Comparison of ENCODE assay signal across 20 cellular contexts in genomic region chr6:125534430-125535263, GRCh38.
A peak's percentile ranks its signal among the peaks of the same experiment; 100 is the strongest.
DNase-seq lines count a peak whose midpoint lies in the region; ATAC-seq, FAIRE-seq and TF ChIP-seq lines count a peak whose summit lies in the region.
"Had no signal": no experiment of that assay in that cellular context is flagged by ENCODE, and none has a peak within 500 bp of the region (broad histone marks: within the 10 kb centered on the region; RNA-seq: fewer than 3 reads in every experiment).

No MANE protein-coding gene starts in this region.

- H3K79me2 ChIP-seq in endothelial cell of umbilical vein (ENCODE audit: control insufficient read depth, insufficient read depth, low read length) = no peaks in the 10 kb centered on the region

- peak; percentile 55 for ATAC-seq in left ventricle myocardium superior
- no peak for ATAC-seq in left cardiac atrium
- no peak for ATAC-seq in thoracic aorta (ENCODE audit: insufficient number of reproducible peaks, low FRiP score, low read depth)
- ATAC-seq in HG03196 (IDR thresholded peaks at IDR 0.05; ENCODE audit: unreplicated experiment) = no peak
- ATAC-seq: body of pancreas; esophagus mucosa; stimulated activated effector memory CD8-positive, alpha-beta T cell treated with anti-CD3 and anti-CD28 coated beads, Interleukin-12 subunit alpha, Interleukin-12 subunit beta, amount 100 ng/mL, for 72 hours had no signal

- peak overlapping the region; percentile 59 to 70 (median 66) for H3K4me3 Mint-ChIP-seq in nephron
- H3K4me3 Mint-ChIP-seq: activated naive CD4-positive, alpha-beta T cell treated with anti-CD3 and anti-CD28 coated beads, Interleukin-2, amount 50 U/mL, for 24 hours; stimulated activated effector memory CD8-positive, alpha-beta T cell treated with anti-CD3 and anti-CD28 coated beads, Interleukin-12 subunit alpha, Interleukin-12 subunit beta, amount 100 ng/mL, for 72 hours had no signal

- intact Hi-C loops in left ventricle myocardium superior (cut with micrococcal nuclease) (no loop called here), left cardiac atrium (cut with DNase I) (no loop called here), endothelial cell of umbilical vein (cut with micrococcal nuclease) (loop anchor here (1.0 to 2.0 kb wide), 3 partner anchors 54 to 214 kb away; partner anchors contain the start of gene HEY2)

- no TSS peak for BruUV-seq in endothelial cell of umbilical vein (replicated peaks; lab: Mats Ljungman, UMichigan)

- peaks cover 14% of the 10 kb centered on the region for H3K4me1 ChIP-seq in endothelial cell of umbilical vein (ENCODE audit: control insufficient read depth, extremely low read depth, insufficient read depth, low read length)
- no peaks in the 10 kb centered on the region for H3K4me1 ChIP-seq in thoracic aorta (ENCODE audit: control insufficient read depth in 1 of 2, low read depth in 2 of 2)
- H3K4me1 ChIP-seq: tibial nerve had no signal

- FAIRE-seq in endothelial cell of umbilical vein (lab: Jason Lieb, UNC) (no peak), HTR-8/SVneo (lab: Jason Lieb, UNC) (no peak)
- FAIRE-seq: GM12891, TTC549 had no signal

- H3K27ac Mint-ChIP-seq in nephron = peak overlapping the region in 1 of 3 experiments; percentile 27
- H3K27ac Mint-ChIP-seq: activated naive CD4-positive, alpha-beta T cell treated with anti-CD3 and anti-CD28 coated beads, Interleukin-2, amount 50 U/mL, for 24 hours; stimulated activated effector memory CD8-positive, alpha-beta T cell treated with anti-CD3 and anti-CD28 coated beads, Interleukin-12 subunit alpha, Interleukin-12 subunit beta, amount 100 ng/mL, for 72 hours had no signal

- no peaks in the 10 kb centered on the region for H4K20me1 ChIP-seq in endothelial cell of umbilical vein (replicated peaks; ENCODE audit: control insufficient read depth, extremely low read depth, insufficient read depth, low read length)

- DNase-seq in left ventricle myocardium superior = no peak
- no peak for DNase-seq in left cardiac atrium
- peak; percentile 4 for DNase-seq in endothelial cell of umbilical vein (ENCODE audit: low read depth, low spot score)
- DNase-seq in thoracic aorta (ENCODE audit: low spot score) = no peak
- no peak for DNase-seq in activated CD4-positive, alpha-beta T cell treated with anti-CD3 and anti-CD28 coated beads for 48 hours
- DNase-seq in HTR-8/SVneo (ENCODE audit: insufficient read length, low spot score) = no peak
- DNase-seq: activated CD4-positive, alpha-beta T cell treated with anti-CD3 and anti-CD28 coated beads, Interleukin-2, amount 50 U/mL, for 48 hours; body of pancreas; C1 segment of cervical spinal cord; NCI-H187; NCI-H345; stimulated activated CD4-positive, alpha-beta T cell treated with anti-CD3 and anti-CD28 coated beads, Interleukin-15, amount 100 ng/mL, for 24 hours had no signal

- peak overlapping the region; percentile 93 for H3K4me2 ChIP-seq in endothelial cell of umbilical vein (ENCODE audit: insufficient read depth, low read length)

- H3K4me3 ChIP-seq in endothelial cell of umbilical vein (replicated peaks in 1 of 3; ENCODE audit: insufficient read depth in 1 of 3, low read depth in 1 of 3, low read length in 3 of 3) = peak overlapping the region in 2 of 3 experiments; percentile 27 to 44
- H3K4me3 ChIP-seq in thoracic aorta = peak overlapping the region; percentile 6
- H3K4me3 ChIP-seq: body of pancreas, tibial nerve had no signal

- peaks cover 22% of the 10 kb centered on the region for H3K4me1 Mint-ChIP-seq in nephron
- H3K4me1 Mint-ChIP-seq: activated naive CD4-positive, alpha-beta T cell treated with anti-CD3 and anti-CD28 coated beads, Interleukin-2, amount 50 U/mL, for 24 hours; stimulated activated effector memory CD8-positive, alpha-beta T cell treated with anti-CD3 and anti-CD28 coated beads, Interleukin-12 subunit alpha, Interleukin-12 subunit beta, amount 100 ng/mL, for 72 hours had no signal

- H3K36me3 ChIP-seq in endothelial cell of umbilical vein (ENCODE audit: control insufficient read depth in 2 of 2, extremely low read depth in 1 of 2, insufficient read depth in 2 of 2, low read length in 2 of 2) = no peaks in the 10 kb centered on the region
- H3K36me3 ChIP-seq in thoracic aorta = no peaks in the 10 kb centered on the region
- H3K36me3 ChIP-seq: tibial nerve had no signal

- no peak for TF ChIP-seq CTCF in endothelial cell of umbilical vein (IDR thresholded peaks at IDR 0.05; ENCODE audit: extremely low read depth in 1 of 2, insufficient read depth in 1 of 2, low read depth in 1 of 2, low read length in 2 of 2)
- TF ChIP-seq CTCF in nephron (IDR thresholded peaks at IDR 0.05; ENCODE audit: unreplicated experiment in 3 of 3) = no peak
- no peak for TF ChIP-seq CTCF in thoracic aorta (IDR thresholded peaks at IDR 0.05)

- no peaks in the 10 kb centered on the region for H3K9me1 ChIP-seq in endothelial cell of umbilical vein (replicated peaks; ENCODE audit: control insufficient read depth, extremely low read depth, insufficient read depth, low read length)

- CTCF ChIA-PET in endothelial cell of umbilical vein (lab: Charles Lee) = interaction anchor here (0.8 to 0.9 kb wide), 2 partner anchors 12 to 14 kb away, joined by 3 to 4 read pairs; no protein-coding TSS in a partner anchor

- TF ChIP-seq POLR2A in endothelial cell of umbilical vein (IDR thresholded peaks at IDR 0.05; ENCODE audit: low read depth, low read length) = no peak

- dilution Hi-C loops in endothelial cell of umbilical vein (cut with MboI; ENCODE audit: extremely low pct_ligation_motif_present, low sequenced_read_pairs) = no loop called here

- H3K9ac ChIP-seq in endothelial cell of umbilical vein (replicated peaks; ENCODE audit: extremely low read depth, insufficient read depth, low read length) = peak overlapping the region; percentile 11

- H3K27me3 Mint-ChIP-seq in nephron (ENCODE audit: low read depth) = peaks cover 20% of the 10 kb centered on the region

- H3K27me3 ChIP-seq in endothelial cell of umbilical vein (ENCODE audit: control insufficient read depth in 2 of 2, insufficient read depth in 2 of 2, low read length in 2 of 2) (peaks cover 2 to 21% of the 10 kb centered on the region in 2 experiments), thoracic aorta (replicated peaks; ENCODE audit: insufficient read depth) (no peaks in the 10 kb centered on the region)
- H3K27me3 ChIP-seq: body of pancreas had no signal

- no peaks in the 10 kb centered on the region for H3K36me3 Mint-ChIP-seq in nephron (ENCODE audit: low read depth)
- H3K36me3 Mint-ChIP-seq: activated naive CD4-positive, alpha-beta T cell treated with anti-CD3 and anti-CD28 coated beads, Interleukin-2, amount 50 U/mL, for 24 hours; stimulated activated effector memory CD8-positive, alpha-beta T cell treated with anti-CD3 and anti-CD28 coated beads, Interleukin-12 subunit alpha, Interleukin-12 subunit beta, amount 100 ng/mL, for 72 hours had no signal

- H3K27ac ChIP-seq in endothelial cell of umbilical vein (ENCODE audit: insufficient read depth, low read depth, low read length) = peak overlapping the region; percentile 28
- H3K27ac ChIP-seq in thoracic aorta = no peak overlapping the region
- H3K27ac ChIP-seq: body of pancreas, tibial nerve had no signal

- H3K9me3 ChIP-seq in endothelial cell of umbilical vein (replicated peaks; ENCODE audit: control insufficient read depth, insufficient read depth, low read length) (no peaks in the 10 kb centered on the region), thoracic aorta (no peaks in the 10 kb centered on the region)
- H3K9me3 ChIP-seq: body of pancreas, tibial nerve had no signal

- H2AFZ ChIP-seq in endothelial cell of umbilical vein (ENCODE audit: low read depth, low read length) = peak overlapping the region; percentile 81

- H3K9me3 Mint-ChIP-seq in nephron = no peaks in the 10 kb centered on the region
- H3K9me3 Mint-ChIP-seq: activated naive CD4-positive, alpha-beta T cell treated with anti-CD3 and anti-CD28 coated beads, Interleukin-2, amount 50 U/mL, for 24 hours; stimulated activated effector memory CD8-positive, alpha-beta T cell treated with anti-CD3 and anti-CD28 coated beads, Interleukin-12 subunit alpha, Interleukin-12 subunit beta, amount 100 ng/mL, for 72 hours had no signal

- POLR2A ChIA-PET in endothelial cell of umbilical vein (lab: Charles Lee) = no interaction called here

TF ChIP-seq in endothelial cell of umbilical vein, 7 proteins besides CTCF, POLR2A, EP300 and RAD21:
- TF ChIP-seq JUN (IDR thresholded peaks at IDR 0.05; ENCODE audit: borderline replicate concordance, insufficient read depth, insufficient read length, low read depth) (no peak), MYC (IDR thresholded peaks at IDR 0.05; ENCODE audit: low read depth, low read length) (no peak), EZH2 (IDR thresholded peaks at IDR 0.05; ENCODE audit: borderline replicate concordance, low read depth, low read length, severe bottlenecking) (no peak), FOS (IDR thresholded peaks at IDR 0.05; ENCODE audit: borderline replicate concordance, insufficient read depth, low read length) (no peak), POLR2AphosphoS5 (IDR thresholded peaks at IDR 0.05; ENCODE audit: insufficient read depth, low read depth, low read length) (no peak), GATA2 (IDR thresholded peaks at IDR 0.05; ENCODE audit: insufficient read depth, insufficient read length, low read depth, low read length) (no peak)
